In genomic region chr5:134114886-134115805, GRCh38 we compare ENCODE assay signal across 8 cellular contexts. TPM values are rescaled to one million over a fixed set of nuclear protein-coding genes. Genes with fewer than 3 reads are reported as not detected.
DNase-seq lines count a peak whose midpoint lies in the region; ATAC-seq and TF ChIP-seq lines count a peak whose summit lies in the region.

No MANE protein-coding gene starts in this region.

- H3K27ac ChIP-seq in SK-N-MC (no peak overlapping the region), left lung (peak overlapping the region in 1 of 2 donors; percentile 33)

- no peaks in the 10 kb centered on the region for H3K27me3 Mint-ChIP-seq in activated naive CD8-positive, alpha-beta T cell treated with anti-CD3 and anti-CD28 coated beads, Interleukin-2, amount 10 ng/mL, durations not matched to agents 7 days and 5 days

- no peaks in the 10 kb centered on the region for H3K9me3 ChIP-seq in SK-N-MC (ENCODE audit: low read depth, low read length)
- no peaks in the 10 kb centered on the region for H3K9me3 ChIP-seq in left lung

- H3K4me1 ChIP-seq in left lung = peaks cover 8 to 23% of the 10 kb centered on the region in 2 donors

- H3K9ac ChIP-seq in SK-N-MC (ENCODE audit: insufficient read length) = no peak overlapping the region

- H3K4me3 Mint-ChIP-seq in activated naive CD8-positive, alpha-beta T cell treated with anti-CD3 and anti-CD28 coated beads, Interleukin-2, amount 10 ng/mL, durations not matched to agents 7 days and 5 days = peak overlapping the region; percentile 77

- H3K36me3 Mint-ChIP-seq in activated naive CD8-positive, alpha-beta T cell treated with anti-CD3 and anti-CD28 coated beads, Interleukin-2, amount 10 ng/mL, durations not matched to agents 7 days and 5 days = peaks cover 21% of the 10 kb centered on the region

- no peak for TF ChIP-seq CTCF in left lung (IDR thresholded peaks at IDR 0.05)

- peak; percentile 1 for ATAC-seq in GM21717 (IDR thresholded peaks at IDR 0.05; ENCODE audit: unreplicated experiment)
- ATAC-seq in activated naive CD8-positive, alpha-beta T cell treated with anti-CD3 and anti-CD28 coated beads, Interleukin-2, amount 10 ng/mL, durations not matched to agents 7 days and 5 days (ENCODE audit: low read depth) = peak; percentile 20
- no peak for ATAC-seq in left lung
- no peak for ATAC-seq in GM18520 (IDR thresholded peaks at IDR 0.05; ENCODE audit: unreplicated experiment)

- peaks cover 65% of the 10 kb centered on the region for H3K4me1 Mint-ChIP-seq in activated naive CD8-positive, alpha-beta T cell treated with anti-CD3 and anti-CD28 coated beads, Interleukin-2, amount 10 ng/mL, durations not matched to agents 7 days and 5 days

- POLR2A ChIA-PET in activated naive CD8-positive, alpha-beta T cell treated with anti-CD3 and anti-CD28 coated beads, Interleukin-2, amount 10 ng/mL, durations not matched to agents 7 days and 5 days (lab: Charles Lee) = interaction anchor here (0.7 to 10.5 kb wide), 9 partner anchors 11 to 76 kb away, joined by 3 to 174 read pairs (median 7); no protein-coding TSS in a partner anchor

- DNase-seq in AG20443 (ENCODE audit: low spot score) (peak; percentile 35), SK-N-MC (ENCODE audit: low read depth, low spot score) (no peak), left lung (no peak), NOMO-1 (lab: John Stamatoyannopoulos, UW; ENCODE audit: unreplicated experiment in 2 of 2) (no peak)
- DNase-seq in activated naive CD8-positive, alpha-beta T cell treated with anti-CD3 and anti-CD28 coated beads, Interleukin-2, amount 10 ng/mL, durations not matched to agents 7 days and 5 days = peak; percentile 73
- DNase-seq in stimulated activated CD8-positive, alpha-beta memory T cell treated with anti-CD3 and anti-CD28 coated beads, Interleukin-2, amount 100 ng/mL, for 1 hour (ENCODE audit: low read depth in 2 of 2) = peak; percentile 67 to 69

- peak overlapping the region; percentile 93 for H3K27ac Mint-ChIP-seq in activated naive CD8-positive, alpha-beta T cell treated with anti-CD3 and anti-CD28 coated beads, Interleukin-2, amount 10 ng/mL, durations not matched to agents 7 days and 5 days

- H3K27me3 ChIP-seq in left lung = peaks cover 14 to 52% of the 10 kb centered on the region in 2 donors

- no peaks in the 10 kb centered on the region for H3K36me3 ChIP-seq in SK-N-MC (ENCODE audit: insufficient read depth, low read length)
- H3K36me3 ChIP-seq in left lung = no peaks in the 10 kb centered on the region

- peak overlapping the region; percentile 62 for H3K4me3 ChIP-seq in SK-N-MC
- peak overlapping the region; percentile 31 to 68 for H3K4me3 ChIP-seq in left lung

- intact Hi-C loops in left lung (cut with DNase I) = no loop called here

- H3K9me3 Mint-ChIP-seq in activated naive CD8-positive, alpha-beta T cell treated with anti-CD3 and anti-CD28 coated beads, Interleukin-2, amount 10 ng/mL, durations not matched to agents 7 days and 5 days = no peaks in the 10 kb centered on the region

RNA-seq across cellular contexts. Expression of gene TCF7, which starts 0.7 kb away (rescaled TPM):
- 100 to 1,000 TPM; 283 to 315 TPM for total RNA-seq in activated naive CD8-positive, alpha-beta T cell treated with anti-CD3 and anti-CD28 coated beads, Interleukin-2, amount 10 ng/mL, durations not matched to agents 7 days and 5 days
- 1 to 10 TPM; 4.8 to 5.1 TPM for total RNA-seq in left lung

Comparison
In these comparisons a context has a peak if more than half of its experiments do, and no peak if none do; other contexts are left out.
1. DNase-seq: peak in AG20443 (single experiment), activated naive CD8-positive, alpha-beta T cell treated with anti-CD3 and anti-CD28 coated beads, Interleukin-2, amount 10 ng/mL, durations not matched to agents 7 days and 5 days (single experiment) and stimulated activated CD8-positive, alpha-beta memory T cell treated with anti-CD3 and anti-CD28 coated beads, Interleukin-2, amount 100 ng/mL, for 1 hour (2 of 2); none in SK-N-MC (single experiment), left lung (0 of 2) and NOMO-1 (0 of 2).
2. ATAC-seq: peak in GM21717 (single experiment) and activated naive CD8-positive, alpha-beta T cell treated with anti-CD3 and anti-CD28 coated beads, Interleukin-2, amount 10 ng/mL, durations not matched to agents 7 days and 5 days (single experiment); none in left lung (single experiment) and GM18520 (single experiment).
3. RNA of gene TCF7, which starts 0.7 kb away (total RNA-seq): 283 to 315 TPM in activated naive CD8-positive, alpha-beta T cell treated with anti-CD3 and anti-CD28 coated beads, Interleukin-2, amount 10 ng/mL, durations not matched to agents 7 days and 5 days; 4.8 to 5.1 TPM in left lung; every median in the first group is over 10 times any median in the second.